18 cellular contexts compared by ENCODE assay signal in the genomic region with DNA sequence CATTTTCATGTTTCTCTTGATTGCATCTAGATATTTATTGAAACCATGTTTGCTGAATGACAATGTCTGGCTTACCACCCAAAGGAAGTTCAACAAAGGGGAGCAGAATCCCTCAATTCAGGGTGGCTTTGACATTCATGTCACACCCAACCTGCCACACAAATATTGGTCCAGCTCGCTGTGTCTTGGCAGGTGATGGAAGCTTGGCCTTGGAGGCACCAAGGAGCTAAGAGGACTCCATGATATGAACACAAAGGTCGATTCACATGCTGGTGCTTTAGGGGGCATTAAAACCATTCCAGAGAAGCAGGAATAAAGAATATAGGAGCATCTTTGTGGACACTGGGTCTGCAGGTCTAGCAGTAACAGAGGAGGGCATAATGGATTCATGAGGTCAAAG.
A peak's percentile ranks its signal among the peaks of the same experiment; 100 is the strongest.
DNase-seq lines count a peak whose midpoint lies in the region; ATAC-seq and TF ChIP-seq lines count a peak whose summit lies in the region.
"Had no signal": no experiment of that assay in that cellular context is flagged by ENCODE, and none has a peak within 500 bp of the region (broad histone marks: within the 10 kb centered on the region; RNA-seq: fewer than 3 reads in every experiment).

No MANE protein-coding gene starts in this region.

- peaks cover 83% of the 10 kb centered on the region for H3K4me1 Mint-ChIP-seq in CD8-positive, alpha-beta T cell (ENCODE audit: low read depth)
- H3K4me1 Mint-ChIP-seq in activated CD4-positive, alpha-beta memory T cell treated with anti-CD3 and anti-CD28 coated beads, Interleukin-2, amount 10 ng/mL, durations not matched to agents 7 days and 5 days, result peaks cover 78% of the 10 kb centered on the region
- H3K4me1 Mint-ChIP-seq: GM23338 had no signal

- H3K27me3 ChIP-seq in BLaER1, result no peaks in the 10 kb centered on the region
- no peaks in the 10 kb centered on the region for H3K27me3 ChIP-seq in CD8-positive, alpha-beta T cell (ENCODE audit: insufficient read depth, low read length)
- H3K27me3 ChIP-seq in effector memory CD4-positive, alpha-beta T cell (replicated peaks; ENCODE audit: control insufficient read depth, insufficient read depth, low read length, poor library complexity, severe bottlenecking), result no peaks in the 10 kb centered on the region
- H3K27me3 ChIP-seq: tibial artery had no signal

- peaks cover 53% of the 10 kb centered on the region for H3K36me3 ChIP-seq in BLaER1
- H3K36me3 ChIP-seq in CD8-positive, alpha-beta T cell (ENCODE audit: insufficient read depth, low read length), result no peaks in the 10 kb centered on the region
- no peaks in the 10 kb centered on the region for H3K36me3 ChIP-seq in effector memory CD4-positive, alpha-beta T cell (ENCODE audit: control insufficient read depth, insufficient read depth, low read length)
- H3K36me3 ChIP-seq: tibial artery had no signal

- H3K4me2 ChIP-seq in BLaER1, result peak overlapping the region; percentile 81
- H3K4me2 ChIP-seq: GM23338 had no signal

- H4K20me1 ChIP-seq in BLaER1, result peaks cover 90% of the 10 kb centered on the region

- no peak for ATAC-seq in CD8-positive, alpha-beta T cell
- no peak for ATAC-seq in HG03196 (IDR thresholded peaks at IDR 0.05; ENCODE audit: unreplicated experiment)
- ATAC-seq: esophagus mucosa, GM23338, PC-3 had no signal

- no peaks in the 10 kb centered on the region for H3K9me3 Mint-ChIP-seq in CD8-positive, alpha-beta T cell
- H3K9me3 Mint-ChIP-seq in activated CD4-positive, alpha-beta memory T cell treated with anti-CD3 and anti-CD28 coated beads, Interleukin-2, amount 10 ng/mL, durations not matched to agents 7 days and 5 days, result no peaks in the 10 kb centered on the region
- H3K9me3 Mint-ChIP-seq: brain, GM23338 had no signal

- intact Hi-C loops in CD8-positive, alpha-beta T cell (cut with DNase I, micrococcal nuclease), result loop anchor here (2.0 to 5.0 kb wide), 5 partner anchors 16 to 112 kb away; no protein-coding TSS in a partner anchor

- no peaks in the 10 kb centered on the region for H3K27me3 Mint-ChIP-seq in CD8-positive, alpha-beta T cell (ENCODE audit: low read depth)
- no peaks in the 10 kb centered on the region for H3K27me3 Mint-ChIP-seq in activated CD4-positive, alpha-beta memory T cell treated with anti-CD3 and anti-CD28 coated beads, Interleukin-2, amount 10 ng/mL, durations not matched to agents 7 days and 5 days

- no peak overlapping the region for H3K4me3 ChIP-seq in BLaER1
- no peak overlapping the region for H3K4me3 ChIP-seq in CD8-positive, alpha-beta T cell (ENCODE audit: low read depth, low read length)
- H3K4me3 ChIP-seq in effector memory CD4-positive, alpha-beta T cell (ENCODE audit: insufficient read depth, low read depth, low read length, poor library complexity, severe bottlenecking), result no peak overlapping the region
- H3K4me3 ChIP-seq in foreskin fibroblast (ENCODE audit: low read depth in 1 of 2, low read length in 2 of 2), result no peak overlapping the region
- H3K4me3 ChIP-seq: dorsolateral prefrontal cortex, GM23338, tibial artery had no signal

- POLR2A ChIA-PET in CD8-positive, alpha-beta T cell (lab: Charles Lee), result interaction anchor here (0.7 to 3.0 kb wide), 13 partner anchors 9 to 1135 kb away, joined by 3 to 26 read pairs (median 3); a partner anchor contains a TSS
- POLR2A ChIA-PET in activated CD4-positive, alpha-beta memory T cell treated with anti-CD3 and anti-CD28 coated beads, Interleukin-2, amount 10 ng/mL, durations not matched to agents 7 days and 5 days (lab: Charles Lee), result interaction anchor here (0.6 to 6.5 kb wide), 18 partner anchors 8 to 116 kb away, joined by 3 to 84 read pairs (median 10); no protein-coding TSS in a partner anchor

- no peak for TF ChIP-seq CTCF in CD8-positive, alpha-beta T cell (IDR thresholded peaks at IDR 0.05)
- no peak for TF ChIP-seq CTCF in foreskin fibroblast (IDR thresholded peaks at IDR 0.05; ENCODE audit: low read depth, low read length)

- CTCF ChIA-PET in CD8-positive, alpha-beta T cell (lab: Charles Lee), result interaction anchor here (1.8 to 4.8 kb wide), 2 partner anchors 15 to 44 kb away, joined by 4 to 18 read pairs; no protein-coding TSS in a partner anchor
- CTCF ChIA-PET in activated CD4-positive, alpha-beta memory T cell treated with anti-CD3 and anti-CD28 coated beads, Interleukin-2, amount 10 ng/mL, durations not matched to agents 7 days and 5 days (lab: Charles Lee), result interaction anchor here (0.6 to 5.0 kb wide), 14 partner anchors 12 to 207 kb away, joined by 3 to 20 read pairs (median 4); no protein-coding TSS in a partner anchor

- H3K9ac ChIP-seq in BLaER1, result no peak overlapping the region; the same call in 1 of the 2 replicates

- H3K36me3 Mint-ChIP-seq in CD8-positive, alpha-beta T cell, result peaks cover 2% of the 10 kb centered on the region
- H3K36me3 Mint-ChIP-seq in activated CD4-positive, alpha-beta memory T cell treated with anti-CD3 and anti-CD28 coated beads, Interleukin-2, amount 10 ng/mL, durations not matched to agents 7 days and 5 days (ENCODE audit: low read depth), result peaks cover 17% of the 10 kb centered on the region
- H3K36me3 Mint-ChIP-seq: brain had no signal

- peak overlapping the region; percentile 99 for H3K27ac Mint-ChIP-seq in CD8-positive, alpha-beta T cell
- peak overlapping the region; percentile 95 for H3K27ac Mint-ChIP-seq in activated CD4-positive, alpha-beta memory T cell treated with anti-CD3 and anti-CD28 coated beads, Interleukin-2, amount 10 ng/mL, durations not matched to agents 7 days and 5 days
- H3K27ac Mint-ChIP-seq: brain, GM23338 had no signal

- peak overlapping the region; percentile 80 for H3K4me3 Mint-ChIP-seq in CD8-positive, alpha-beta T cell
- H3K4me3 Mint-ChIP-seq in activated CD4-positive, alpha-beta memory T cell treated with anti-CD3 and anti-CD28 coated beads, Interleukin-2, amount 10 ng/mL, durations not matched to agents 7 days and 5 days, result peak overlapping the region; percentile 63
- H3K4me3 Mint-ChIP-seq: brain, GM23338 had no signal

- no peaks in the 10 kb centered on the region; the same call in 1 of the 2 replicates for H3K9me3 ChIP-seq in BLaER1
- no peaks in the 10 kb centered on the region for H3K9me3 ChIP-seq in CD8-positive, alpha-beta T cell (ENCODE audit: low read length)
- H3K9me3 ChIP-seq in effector memory CD4-positive, alpha-beta T cell (ENCODE audit: control insufficient read depth, low read length), result no peaks in the 10 kb centered on the region
- H3K9me3 ChIP-seq: tibial artery had no signal

- no peak for DNase-seq in CD8-positive, alpha-beta T cell
- no peak for DNase-seq in activated CD4-positive, alpha-beta memory T cell treated with anti-CD3 and anti-CD28 coated beads, Interleukin-2, amount 10 ng/mL, durations not matched to agents 7 days and 5 days
- no peak for DNase-seq in effector memory CD4-positive, alpha-beta T cell
- DNase-seq in foreskin fibroblast, result no peak
- DNase-seq in DMS 273 (lab: John Stamatoyannopoulos, UW; ENCODE audit: unreplicated experiment), result no peak
- DNase-seq in cerebellum (ENCODE audit: low spot score), result no peak
- DNase-seq: activated gamma-delta T cell; DMS153; dorsolateral prefrontal cortex; NCI-H69; PC-3; stimulated activated CD8-positive, alpha-beta memory T cell treated with anti-CD3 and anti-CD28 coated beads, Interleukin-4, amount 100 ng/mL, for 48 hours; tibial artery had no signal

- H3K4me1 ChIP-seq in BLaER1, result peaks cover 82% of the 10 kb centered on the region
- peaks cover 60% of the 10 kb centered on the region for H3K4me1 ChIP-seq in CD8-positive, alpha-beta T cell (ENCODE audit: insufficient read depth, low read length)
- peaks cover 56% of the 10 kb centered on the region for H3K4me1 ChIP-seq in effector memory CD4-positive, alpha-beta T cell (ENCODE audit: control insufficient read depth, insufficient read depth, low read length, poor library complexity, severe bottlenecking)
- H3K4me1 ChIP-seq: tibial artery had no signal

- peak overlapping the region; percentile 4; the same call in 1 of the 2 replicates for H3K27ac ChIP-seq in BLaER1
- peak overlapping the region; percentile 1 for H3K27ac ChIP-seq in CD8-positive, alpha-beta T cell (ENCODE audit: low read depth, low read length)
- H3K27ac ChIP-seq in effector memory CD4-positive, alpha-beta T cell (ENCODE audit: insufficient read depth, low read length, poor library complexity, severe bottlenecking), result peak overlapping the region; percentile 80
- H3K27ac ChIP-seq: dorsolateral prefrontal cortex, tibial artery had no signal

Comparison
In these comparisons a context has a peak if more than half of its experiments do, and no peak if none do; other contexts are left out.
1. H3K27ac ChIP-seq: peak in every context shown above with its lines; median percentile 80 in effector memory CD4-positive, alpha-beta T cell; 4 in BLaER1; 1 in CD8-positive, alpha-beta T cell.